Comparison of ENCODE assay signal across 18 cellular contexts in the genomic region with DNA sequence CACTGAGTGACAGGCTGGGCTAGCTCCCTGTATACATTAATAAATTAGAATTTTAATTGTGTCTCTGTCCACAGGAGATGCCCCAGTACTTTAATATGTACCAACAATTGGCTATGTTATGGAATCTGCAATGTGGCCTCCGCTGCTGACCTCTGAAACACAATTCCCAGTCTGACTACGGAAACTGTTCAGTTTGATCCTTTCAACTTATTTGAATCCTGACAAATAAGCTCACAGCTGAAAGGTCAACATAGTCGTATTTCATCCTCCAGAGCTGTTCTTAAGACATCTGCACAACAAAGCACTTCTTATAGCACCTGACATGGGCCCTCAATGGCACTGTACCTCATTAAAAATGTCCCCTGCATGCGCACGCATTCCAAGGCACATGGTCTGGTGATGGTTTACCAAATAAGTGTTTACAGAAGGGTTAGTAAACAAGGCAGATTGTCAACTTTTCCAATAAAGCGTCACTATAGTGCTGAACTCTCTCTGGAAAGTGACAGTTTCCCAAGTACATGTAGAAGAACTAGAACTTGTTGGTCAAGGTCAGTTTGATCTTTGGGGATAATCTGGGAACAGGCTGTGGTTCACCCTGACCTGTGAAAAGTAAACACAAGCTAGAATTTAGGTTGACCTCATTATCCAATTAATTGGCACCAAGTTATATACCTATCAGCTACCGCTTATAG.
A peak's percentile ranks its signal among the peaks of the same experiment; 100 is the strongest.
DNase-seq lines count a peak whose midpoint lies in the region; TF ChIP-seq lines count a peak whose summit lies in the region.
"Had no signal": no experiment of that assay in that cellular context is flagged by ENCODE, and none has a peak within 500 bp of the region (broad histone marks: within the 10 kb centered on the region; RNA-seq: fewer than 3 reads in every experiment).

No MANE protein-coding gene starts in this region.

- H3K27me3 ChIP-seq in GM23248 (replicated peaks; ENCODE audit: insufficient read depth) = no peaks in the 10 kb centered on the region
- no peaks in the 10 kb centered on the region for H3K27me3 ChIP-seq in SJSA1 (replicated peaks)
- no peaks in the 10 kb centered on the region for H3K27me3 ChIP-seq in esophagus muscularis mucosa
- H3K27me3 ChIP-seq: BLaER1, neutrophil, thyroid gland had no signal

- no peaks in the 10 kb centered on the region for H3K36me3 ChIP-seq in GM23248 (ENCODE audit: low read depth)
- peaks cover 25% of the 10 kb centered on the region for H3K36me3 ChIP-seq in SJSA1
- peaks cover 0 to 22% (median 9%) of the 10 kb centered on the region in 4 donors for H3K36me3 ChIP-seq in esophagus muscularis mucosa

- no peak overlapping the region for H3K4me2 ChIP-seq in GM23248 (ENCODE audit: unreplicated experiment)
- H3K4me2 ChIP-seq: BLaER1 had no signal

- H3K79me2 ChIP-seq in GM23248 (ENCODE audit: insufficient read depth) = no peaks in the 10 kb centered on the region

- no peaks in the 10 kb centered on the region for H3K9me2 ChIP-seq in GM23248 (ENCODE audit: insufficient read depth)

- no peak overlapping the region for H3K4me3 ChIP-seq in GM23248
- H3K4me3 ChIP-seq in SJSA1 = no peak overlapping the region
- H3K4me3 ChIP-seq in esophagus muscularis mucosa = no peak overlapping the region
- H3K4me3 ChIP-seq: BLaER1, thyroid gland had no signal

- peaks cover 5% of the 10 kb centered on the region for H3K36me3 Mint-ChIP-seq in neural crest cell (ENCODE audit: low read depth)

- H3K9ac ChIP-seq in GM23248 = peak overlapping the region; percentile 40; the same call in 1 of the 2 replicates
- H3K9ac ChIP-seq: BLaER1 had no signal

- H3K9me3 ChIP-seq in GM23248 (ENCODE audit: low read depth) (no peaks in the 10 kb centered on the region), SJSA1 (replicated peaks) (no peaks in the 10 kb centered on the region), esophagus muscularis mucosa (no peaks in the 10 kb centered on the region)
- H3K9me3 ChIP-seq: BLaER1, neutrophil, thyroid gland had no signal

- DNase-seq in GM23248 = no peak
- no peak for DNase-seq in SJSA1 (ENCODE audit: low read depth in 1 of 2, low spot score in 2 of 2)
- DNase-seq in esophagus muscularis mucosa (ENCODE audit: extremely low spot score) = no peak
- no peak for DNase-seq in neural crest cell (ENCODE audit: low read depth, low spot score)
- DNase-seq in NCI-H2196 (lab: John Stamatoyannopoulos, UW; ENCODE audit: unreplicated experiment) = no peak
- DNase-seq in RKO (ENCODE audit: low spot score) = no peak
- no peak for DNase-seq in NCI-H187 (lab: John Stamatoyannopoulos, UW)
- DNase-seq in NCI-H146 (lab: John Stamatoyannopoulos, UW) = no peak
- DNase-seq: activated CD4-positive, alpha-beta T cell treated with anti-CD3 and anti-CD28 coated beads, Interleukin-2, amount 10 ng/mL, durations not matched to agents 24 days and 14 days; amniotic stem cell; GOT3; head of caudate nucleus; mesendoderm; NCI-H446; SIG-M5; thyroid gland had no signal

- H3K27me3 Mint-ChIP-seq in neural crest cell (ENCODE audit: low read depth) = no peaks in the 10 kb centered on the region
- H3K27me3 Mint-ChIP-seq: activated CD4-positive, alpha-beta T cell treated with anti-CD3 and anti-CD28 coated beads, Interleukin-2, amount 10 ng/mL, durations not matched to agents 24 days and 14 days had no signal

- peak overlapping the region; percentile 31 for H3K4me3 Mint-ChIP-seq in neural crest cell
- H3K4me3 Mint-ChIP-seq: activated CD4-positive, alpha-beta T cell treated with anti-CD3 and anti-CD28 coated beads, Interleukin-2, amount 10 ng/mL, durations not matched to agents 24 days and 14 days had no signal

- peaks cover 33% of the 10 kb centered on the region for H3F3A ChIP-seq in GM23248 (ENCODE audit: insufficient read depth)

- no peaks in the 10 kb centered on the region for H3K9me3 Mint-ChIP-seq in neural crest cell
- H3K9me3 Mint-ChIP-seq: activated CD4-positive, alpha-beta T cell treated with anti-CD3 and anti-CD28 coated beads, Interleukin-2, amount 10 ng/mL, durations not matched to agents 24 days and 14 days had no signal

- intact Hi-C loops in esophagus muscularis mucosa (cut with DNase I) = no loop called here

- H3K27ac ChIP-seq in GM23248 = peak overlapping the region; percentile 90
- peak overlapping the region; percentile 91 for H3K27ac ChIP-seq in SJSA1
- peak overlapping the region; percentile 71 to 84 (median 80) for H3K27ac ChIP-seq in esophagus muscularis mucosa (replicated peaks in 1 of 4)
- H3K27ac ChIP-seq: BLaER1, neutrophil had no signal

- no peak for TF ChIP-seq CTCF in esophagus muscularis mucosa (IDR thresholded peaks at IDR 0.05)
- TF ChIP-seq CTCF in neural crest cell (conservative IDR thresholded peaks at IDR 0.05) = no peak

- H3K27ac Mint-ChIP-seq in neural crest cell (ENCODE audit: unreplicated experiment) = no peak overlapping the region

- no peaks in the 10 kb centered on the region for H4K20me1 ChIP-seq in GM23248 (ENCODE audit: insufficient read depth)

- H3K4me1 ChIP-seq in GM23248 (ENCODE audit: insufficient read depth) (peaks cover 45% of the 10 kb centered on the region), SJSA1 (replicated peaks) (peaks cover 44% of the 10 kb centered on the region), esophagus muscularis mucosa (peaks cover 29 to 100% (median 92%) of the 10 kb centered on the region in 4 donors)
- H3K4me1 ChIP-seq: BLaER1 had no signal

- in situ Hi-C loops in GM23248 (cut with MboI) = loop anchor here (25.0 kb wide), 1 partner anchor 477 kb away; the partner anchor contains the start of gene FOXP1

- H3K4me1 Mint-ChIP-seq in neural crest cell = peaks cover 34% of the 10 kb centered on the region

- 96 to 97% methylated on average over 7 of the region's 7 CpGs for WGBS in GM23248 (ENCODE audit: low coverage in 1 of 2, low lambda C conversion rate in 2 of 2, missing lambda C conversion rate in 2 of 2), 2 experiments
- WGBS in esophagus muscularis mucosa = 78% methylated on average over 7 of the region's 7 CpGs

- no peak overlapping the region for H2AFZ ChIP-seq in GM23248

- TF ChIP-seq EP300 in esophagus muscularis mucosa (IDR thresholded peaks at IDR 0.05) = no peak

- no peak for TF ChIP-seq POLR2A in esophagus muscularis mucosa (IDR thresholded peaks at IDR 0.05; ENCODE audit: low read depth)
